ENCODE assay signal across 27 cellular contexts in the genomic region with DNA sequence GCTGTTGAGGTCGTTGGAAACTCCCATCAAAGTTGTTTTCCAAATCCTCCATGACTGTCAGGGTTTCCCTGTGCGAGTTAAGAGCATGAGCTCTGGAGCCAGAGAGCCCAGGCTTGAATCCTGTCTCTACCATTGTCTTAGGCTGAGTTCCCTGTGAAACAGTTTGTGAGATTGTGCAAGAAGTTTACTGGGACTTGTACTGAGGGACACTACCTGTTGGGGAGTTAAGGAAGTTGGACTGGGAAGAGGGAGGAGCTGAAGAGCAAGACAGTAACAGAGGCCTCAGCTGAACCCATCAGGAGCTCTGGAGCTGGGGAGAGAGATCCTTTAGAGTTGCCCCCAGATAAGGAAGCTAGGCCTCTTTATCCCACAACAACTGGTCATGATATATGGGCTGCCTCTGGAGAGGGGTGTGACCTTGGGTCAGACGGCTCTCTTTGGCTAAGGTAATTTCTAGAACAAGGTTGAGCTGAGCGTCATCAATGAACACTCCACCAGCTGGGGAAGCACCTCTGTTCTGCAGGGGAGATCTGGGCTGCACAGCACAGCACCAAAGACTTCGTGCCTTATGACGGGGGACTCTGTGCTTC.
"Had no signal": no experiment of that assay in that cellular context is flagged by ENCODE, and none has a peak within 500 bp of the region (broad histone marks: within the 10 kb centered on the region; RNA-seq: fewer than 3 reads in every experiment).

No MANE protein-coding gene starts in this region.

- H3K4me1 ChIP-seq: esophagus squamous epithelium, vagina had no signal

- FAIRE-seq: endometrium, TTC549 had no signal

- H3K27me3 ChIP-seq: cardiac muscle cell, esophagus squamous epithelium, heart right ventricle, stomach, thyroid gland, upper lobe of left lung, vagina had no signal

- ATAC-seq: activated T-cell treated with anti-CD3 and anti-CD28 coated beads, Interleukin-2, amount 50 U/mL, for 72 hours; heart right ventricle; sciatic nerve; stimulated activated memory B cell treated with anti-CD40 and anti-IgM and Interleukin-4, amounts not matched to agents 10 μg/mL and 1 μg/mL and 100 μg/mL, for 72 hours had no signal

- H3K4me3 ChIP-seq: cardiac muscle cell, esophagus squamous epithelium, heart right ventricle, left ventricle myocardium inferior, lung, skin epidermis, stomach, thyroid gland, upper lobe of left lung, vagina had no signal

- H3K36me3 ChIP-seq: cardiac muscle cell, esophagus squamous epithelium, heart right ventricle, left ventricle myocardium inferior, stomach, thyroid gland, upper lobe of left lung, vagina had no signal

- H3K9me3 ChIP-seq: esophagus squamous epithelium, heart right ventricle, left ventricle myocardium inferior, stomach, thyroid gland, upper lobe of left lung, vagina had no signal

- H3K27ac ChIP-seq: cardiac muscle cell, epithelial cell of prostate, esophagus squamous epithelium, heart right ventricle, left ventricle myocardium inferior, skin epidermis, stomach, thyroid gland, upper lobe of left lung, vagina, VCaP had no signal

- DNase-seq: activated CD4-positive, alpha-beta T cell treated with anti-CD3 and anti-CD28 coated beads for 4 hours; activated CD4-positive, alpha-beta T cell treated with anti-CD3 and anti-CD28 coated beads, Interleukin-2, amount 50 U/mL, for 4 hours; activated naive CD4-positive, alpha-beta T cell; activated T-cell treated with anti-CD3 and anti-CD28 coated beads for 4 hours; activated T-cell treated with anti-CD3 and anti-CD28 coated beads, Interleukin-2, amount 50 U/mL, for 72 hours; aorta; esophagus squamous epithelium; foreskin melanocyte; heart right ventricle; kidney glomerular epithelial cell; left ventricle myocardium inferior; retina; stimulated activated CD4-positive, alpha-beta T cell treated with anti-CD3 and anti-CD28 coated beads, Interleukin-4, amount 100 ng/mL, for 4 hours; stimulated activated CD8-positive, alpha-beta memory T cell treated with anti-CD3 and anti-CD28 coated beads, Interleukin-4, amount 100 ng/mL, for 48 hours; stomach; thyroid gland; upper lobe of left lung had no signal
